In genomic region chr11:10352911-10353550, GRCh38 we compare ENCODE assay signal across 22 cellular contexts. TPM values are rescaled to one million over a fixed set of nuclear protein-coding genes. Genes with fewer than 3 reads are reported as not detected.
DNase-seq lines count a peak whose midpoint lies in the region; ATAC-seq, FAIRE-seq and TF ChIP-seq lines count a peak whose summit lies in the region.
"Had no signal": no experiment of that assay in that cellular context is flagged by ENCODE, and none has a peak within 500 bp of the region (broad histone marks: within the 10 kb centered on the region; RNA-seq: fewer than 3 reads in every experiment).

No MANE protein-coding gene starts in this region.

- no peak for FAIRE-seq in H1 (lab: Jason Lieb, UNC)
- FAIRE-seq: GM12891, urothelium cell line had no signal

- no peak overlapping the region for H3K23ac ChIP-seq in H1 (ENCODE audit: insufficient read length)

- no peak overlapping the region for H4K8ac ChIP-seq in H1 (ENCODE audit: extremely low read depth, insufficient read depth, low read length)

- no peak overlapping the region for H3K4me3 Mint-ChIP-seq in neural crest cell

- peaks cover 0 to 20% of the 10 kb centered on the region in 2 donors for H3K4me1 ChIP-seq in right atrium auricular region
- H3K4me1 ChIP-seq in H1 (replicated peaks in 1 of 4; ENCODE audit: control insufficient read depth in 3 of 4, insufficient read depth in 4 of 4, low read length in 3 of 4): peaks cover 5 to 25% (median 16%) of the 10 kb centered on the region in 4 experiments; a peak in 6 of 7 replicates
- H3K4me1 ChIP-seq: prostate gland had no signal

- peak overlapping the region; percentile 78; the same call in 1 of the 2 replicates for H2AK5ac ChIP-seq in H1 (ENCODE audit: low read depth, low read length)

- H3K14ac ChIP-seq in H1 (ENCODE audit: insufficient read length): no peak overlapping the region

- no peak for TF ChIP-seq CTCF in right atrium auricular region (IDR thresholded peaks at IDR 0.05)
- TF ChIP-seq CTCF in H1 (IDR thresholded peaks at IDR 0.05; ENCODE audit: control extremely low read depth in 1 of 3, insufficient read depth in 1 of 3, low read depth in 1 of 3, low read length in 3 of 3): no peak
- TF ChIP-seq CTCF in neural crest cell (conservative IDR thresholded peaks at IDR 0.05): no peak
- TF ChIP-seq CTCF in GM20000 (IDR thresholded peaks at IDR 0.05; ENCODE audit: extremely low read depth, missing control alignments): no peak

- H2BK15ac ChIP-seq in H1 (ENCODE audit: low read length): no peak overlapping the region

- H3K36me3 ChIP-seq in right atrium auricular region (no peaks in the 10 kb centered on the region), H1 (ENCODE audit: control insufficient read depth in 2 of 4, insufficient read depth in 4 of 4, low read length in 3 of 4) (no peaks in the 10 kb centered on the region; a peak in 1 of 8 replicates)
- H3K36me3 ChIP-seq: esophagus muscularis mucosa, prostate gland had no signal

- H3K4ac ChIP-seq in H1 (replicated peaks; ENCODE audit: insufficient read length, low read depth, low read length): peak overlapping the region; percentile 79

- H3K36me3 Mint-ChIP-seq in neural crest cell (ENCODE audit: low read depth): no peaks in the 10 kb centered on the region
- H3K36me3 Mint-ChIP-seq: naive B cell had no signal

- no peak for DNase-seq in right atrium auricular region (ENCODE audit: low spot score)
- DNase-seq in left ventricle myocardium superior: no peak
- DNase-seq in H1 (ENCODE audit: low read depth in 1 of 2, low spot score in 2 of 2): no peak
- DNase-seq in neural crest cell (ENCODE audit: low read depth, low spot score): no peak
- DNase-seq in SKM-1 treated with dmso at 0.1 percent for 144 hours (lab: John Stamatoyannopoulos, UW; ENCODE audit: unreplicated experiment): no peak
- DNase-seq in GM20000 (ENCODE audit: low spot score): no peak
- DNase-seq: ACHN; activated CD4-positive, alpha-beta T cell treated with anti-CD3 and anti-CD28 coated beads, Interleukin-2, amount 50 U/mL, for 48 hours; activated naive CD4-positive, alpha-beta T cell; activated T-cell treated with anti-CD3 and anti-CD28 coated beads, Interleukin-2, amount 50 U/mL, for 1 hour; central memory CD4-positive, alpha-beta T cell; KG1; naive B cell; NCI-H1048; NCI-H510A; stimulated activated CD4-positive, alpha-beta T cell treated with anti-CD3 and anti-CD28 coated beads, Interleukin-4, amount 100 ng/mL, for 4 hours had no signal

- H2BK5ac ChIP-seq in H1 (ENCODE audit: low read depth, low read length): peak overlapping the region; percentile 92; the same call in 1 of the 2 replicates

- peak overlapping the region; percentile 70; the same call in 1 of the 2 replicates for H2BK12ac ChIP-seq in H1 (ENCODE audit: low read depth, low read length)

- CTCF ChIA-PET in H1 (lab: Charles Lee; ENCODE audit: partially characterized antibody): interaction anchor here (2.0 to 6.3 kb wide), 3 partner anchors 15 to 50 kb away, joined by 4 to 53 read pairs (median 16); no protein-coding TSS in a partner anchor

- intact Hi-C loops in left ventricle myocardium superior (cut with micrococcal nuclease): no loop called here

- TF ChIP-seq POLR2A in H1 (IDR thresholded peaks at IDR 0.05; ENCODE audit: control extremely low read depth in 1 of 2, low read depth in 2 of 2, low read length in 2 of 2): no peak

- H3K9me3 ChIP-seq in right atrium auricular region (no peaks in the 10 kb centered on the region), H1 (ENCODE audit: insufficient read depth in 2 of 2, low read depth in 1 of 2, low read length in 1 of 2) (peaks cover 0 to 6% of the 10 kb centered on the region in 2 experiments; a peak in 1 of 4 replicates)
- H3K9me3 ChIP-seq: esophagus muscularis mucosa, prostate gland had no signal

- WGBS in H1 (ENCODE audit: extremely low coverage in 1 of 2, insufficient coverage in 1 of 2, insufficient read length in 1 of 2, insufficient replicate concordance in 2 of 2, low coverage in 1 of 2, low lambda C conversion rate in 2 of 2, missing lambda C conversion rate in 1 of 2), 2 experiments: 38% methylated on average over 5 of the region's 5 CpGs; no CpG with 5 or more reads in 1 of the 2 experiments

- peak overlapping the region; percentile 74 for H2BK120ac ChIP-seq in H1 (replicated peaks; ENCODE audit: low read depth, low read length)

- H4K91ac ChIP-seq in H1 (replicated peaks; ENCODE audit: insufficient read length, low read length): peak overlapping the region; percentile 46

- H3K23me2 ChIP-seq in H1 (ENCODE audit: low read depth, low read length): no peaks in the 10 kb centered on the region; the same call in 1 of the 2 replicates

- H3K18ac ChIP-seq in H1 (ENCODE audit: extremely low read depth, low read length): peak overlapping the region; percentile 53

- no peak for TF ChIP-seq RAD21 in H1 (IDR thresholded peaks at IDR 0.05 in 1 of 2, conservative IDR thresholded peaks at IDR 0.05 in 1 of 2; ENCODE audit: low read depth in 2 of 2, low read length in 2 of 2)

- peak overlapping the region; percentile 62 for H3K56ac ChIP-seq in H1 (replicated peaks; ENCODE audit: insufficient read length, low read depth, low read length)

- no peak for TF ChIP-seq EP300 in H1 (IDR thresholded peaks at IDR 0.05; ENCODE audit: borderline replicate concordance in 1 of 2, low read depth in 2 of 2, low read length in 2 of 2)

- peaks cover 34% of the 10 kb centered on the region for H3K4me1 Mint-ChIP-seq in neural crest cell

- peaks cover 21% of the 10 kb centered on the region for H3K9me3 Mint-ChIP-seq in neural crest cell

- H3K79me1 ChIP-seq in H1 (ENCODE audit: low read depth, low read length): no peaks in the 10 kb centered on the region

- no peaks in the 10 kb centered on the region for H4K20me1 ChIP-seq in H1 (replicated peaks in 1 of 2; ENCODE audit: control insufficient read depth in 1 of 2, insufficient read depth in 2 of 2, low read length in 2 of 2)

- no peak overlapping the region for H2AFZ ChIP-seq in H1 (ENCODE audit: low read length)

- H3K79me2 ChIP-seq in H1 (ENCODE audit: control insufficient read depth in 1 of 2, insufficient read depth in 2 of 2, low read length in 2 of 2): no peaks in the 10 kb centered on the region

- peak overlapping the region; percentile 24 for H3K27ac Mint-ChIP-seq in neural crest cell (ENCODE audit: unreplicated experiment)
- H3K27ac Mint-ChIP-seq: naive B cell had no signal

- H3K4me3 ChIP-seq in right atrium auricular region (no peak overlapping the region), H1 (ENCODE audit: extremely low read depth in 1 of 4, insufficient read depth in 2 of 4, low read depth in 3 of 4, low read length in 4 of 4) (peak overlapping the region in 1 of 4 experiments; percentile 10; a peak in 1 of 8 replicates)
- H3K4me3 ChIP-seq: esophagus muscularis mucosa, prostate gland had no signal

- peak overlapping the region; percentile 88 for H4K5ac ChIP-seq in H1 (ENCODE audit: insufficient read length, low read depth, low read length)

- peak overlapping the region; percentile 11 to 52; a peak in 2 of 4 replicates for H3K4me2 ChIP-seq in H1 (ENCODE audit: insufficient read depth in 1 of 2, low read depth in 2 of 2, low read length in 2 of 2)

- no peak overlapping the region for H2BK20ac ChIP-seq in H1 (ENCODE audit: low read length)

- POLR2A ChIA-PET in H1 (lab: Charles Lee; ENCODE audit: partially characterized antibody): interaction anchor here (0.5 to 5.5 kb wide), 15 partner anchors 8 to 594 kb away, joined by 3 to 129 read pairs (median 5); partner anchors contain the start of genes ADM and SBF2

- H3K27me3 Mint-ChIP-seq in neural crest cell (ENCODE audit: low read depth): peaks cover 5% of the 10 kb centered on the region

- H3K27ac ChIP-seq in right atrium auricular region (peak overlapping the region; percentile 80 to 84), H1 (ENCODE audit: low read depth, low read length) (peak overlapping the region; percentile 84)

- ATAC-seq in left ventricle myocardium superior (no peak), HG02981 (IDR thresholded peaks at IDR 0.05; ENCODE audit: unreplicated experiment) (no peak), HG02610 (IDR thresholded peaks at IDR 0.05; ENCODE audit: unreplicated experiment) (no peak)

- H3K27me3 ChIP-seq in right atrium auricular region (no peaks in the 10 kb centered on the region), H1 (replicated peaks in 1 of 4; ENCODE audit: control insufficient read depth in 3 of 4, extremely low read depth in 1 of 4, insufficient read depth in 3 of 4, low read length in 3 of 4) (no peaks in the 10 kb centered on the region; a peak in 1 of 7 replicates)
- H3K27me3 ChIP-seq: esophagus muscularis mucosa had no signal

- H3K9ac ChIP-seq in H1 (replicated peaks in 1 of 4; ENCODE audit: extremely low read depth in 1 of 4, low read depth in 3 of 4, low read length in 3 of 4): peak overlapping the region in 1 of 4 experiments; percentile 29; a peak in 1 of 7 replicates

TF ChIP-seq in H1, 55 proteins besides CTCF, POLR2A, EP300 and RAD21 (continues in another document):
- no peak for TF ChIP-seq JUND (IDR thresholded peaks at IDR 0.05; ENCODE audit: low read length)
- TF ChIP-seq HDAC2 (IDR thresholded peaks at IDR 0.05; ENCODE audit: borderline replicate concordance in 1 of 2, low read depth in 2 of 2, low read length in 2 of 2): no peak

RNA-seq across cellular contexts. Expression of gene ADM, which starts 48.2 kb away (rescaled TPM):
- total RNA-seq in right atrium auricular region: 100 to 1,000 TPM in 1 of 2 donors, 10 to 100 TPM in 1; 31.2 to 217 TPM
- 23.4 TPM for total RNA-seq in left ventricle myocardium superior
- 92.2 and 94.1 TPM in 2 replicates for total RNA-seq in H1 (2021; fragmentation: NEBNext Ultra II Directional; extraction: Animal tissue kit (Norgen Biotek cat#: 25700))
- 95.6 and 169 TPM in 2 replicates for polyA plus RNA-seq in H1 (2011; rRNA removed)
- 168 TPM for polyA plus RNA-seq in H1 (2011; cell fraction: cytosol; rRNA removed)
- polyA plus RNA-seq in H1 (2011; cell fraction: nucleus; rRNA removed): 272 TPM
- polyA plus RNA-seq in H1 (2012, experiment 1 of 2): 123 to 199 TPM (median 136 TPM) in 4 replicates
- 86.1 TPM for polyA plus RNA-seq in H1 (2012, experiment 2 of 2)
- 89.5 TPM for polyA plus RNA-seq in H1 (2013, experiment 1 of 2)
- 118 TPM for polyA plus RNA-seq in H1 (2013, experiment 2 of 2)
- polyA minus RNA-seq in H1 (2011; rRNA and poly(A)+ RNA removed): 88.1 and 122 TPM in 2 replicates
- 66.8 TPM for polyA minus RNA-seq in H1 (2011; cell fraction: cytosol; rRNA and poly(A)+ RNA removed)
- 175 TPM for polyA minus RNA-seq in H1 (2011; cell fraction: nucleus; rRNA and poly(A)+ RNA removed)
- 12.3 and 13.9 TPM in 2 replicates for total RNA-seq in neural crest cell

RNA-seq across cellular contexts. Expression of gene SBF2, which starts 59.0 kb away (rescaled TPM):
- total RNA-seq in right atrium auricular region: 10 to 100 TPM; 22.8 to 23.9 TPM
- 17.9 TPM for total RNA-seq in left ventricle myocardium superior
- 50.5 and 54.1 TPM in 2 replicates for total RNA-seq in H1 (2021; fragmentation: NEBNext Ultra II Directional; extraction: Animal tissue kit (Norgen Biotek cat#: 25700))
- 23.4 and 36.7 TPM in 2 replicates for polyA plus RNA-seq in H1 (2011; rRNA removed)
- 37.3 TPM for polyA plus RNA-seq in H1 (2011; cell fraction: cytosol; rRNA removed)
- polyA plus RNA-seq in H1 (2011; cell fraction: nucleus; rRNA removed): 36.1 TPM
- 33.3 to 38.8 TPM (median 37.1 TPM) in 4 replicates for polyA plus RNA-seq in H1 (2012, experiment 1 of 2)
- 3.4 TPM for polyA plus RNA-seq in H1 (2012, experiment 2 of 2)
- polyA plus RNA-seq in H1 (2013, experiment 1 of 2): 15.9 TPM
- polyA plus RNA-seq in H1 (2013, experiment 2 of 2): 18.9 TPM
- 116 and 173 TPM in 2 replicates for polyA minus RNA-seq in H1 (2011; rRNA and poly(A)+ RNA removed)
- 44.3 TPM for polyA minus RNA-seq in H1 (2011; cell fraction: cytosol; rRNA and poly(A)+ RNA removed)
- 129 TPM for polyA minus RNA-seq in H1 (2011; cell fraction: nucleus; rRNA and poly(A)+ RNA removed)
- 30.2 and 34.5 TPM in 2 replicates for total RNA-seq in neural crest cell
